In genomic region chr10:17954856-17955255, GRCh38 we compare ENCODE assay signal across 24 cellular contexts. TPM values are rescaled to one million over a fixed set of nuclear protein-coding genes. Genes with fewer than 3 reads are reported as not detected.
"Had no signal": no experiment of that assay in that cellular context is flagged by ENCODE, and none has a peak within 500 bp of the region (broad histone marks: within the 10 kb centered on the region; RNA-seq: fewer than 3 reads in every experiment).

No MANE protein-coding gene starts in this region.

- H3K36me3 Mint-ChIP-seq: naive thymus-derived CD4-positive, alpha-beta T cell had no signal

- H3K4me1 Mint-ChIP-seq: activated B cell treated with CpG ODN at 0.5 μM for 24 hours; activated CD4-positive, alpha-beta T cell treated with anti-CD3 and anti-CD28 coated beads, Interleukin-2, amount 10 ng/mL, durations not matched to agents 7 days and 5 days; naive thymus-derived CD4-positive, alpha-beta T cell had no signal

- H3K27me3 Mint-ChIP-seq: activated B cell treated with CpG ODN at 0.5 μM for 24 hours; activated CD4-positive, alpha-beta T cell treated with anti-CD3 and anti-CD28 coated beads, Interleukin-2, amount 10 ng/mL, durations not matched to agents 7 days and 5 days had no signal

- H3K9me3 Mint-ChIP-seq: activated CD4-positive, alpha-beta T cell treated with anti-CD3 and anti-CD28 coated beads, Interleukin-2, amount 10 ng/mL, durations not matched to agents 7 days and 5 days; activated T-cell treated with anti-CD3 and anti-CD28 coated beads, Interleukin-2, amount 50 U/mL, for 4 hours had no signal

- ATAC-seq: activated CD8-positive, alpha-beta T cell treated with anti-CD3 and anti-CD28 coated beads, Interleukin-2, amount 10 ng/mL, durations not matched to agents 7 days and 5 days; activated T-cell treated with anti-CD3 and anti-CD28 coated beads, Interleukin-2, amount 50 U/mL, for 4 hours; body of pancreas; effector memory CD8-positive, alpha-beta T cell; gastrocnemius medialis; mucosa of descending colon; naive thymus-derived CD4-positive, alpha-beta T cell; pancreas had no signal

- H3K4me3 ChIP-seq: body of pancreas, gastrocnemius medialis, mucosa of descending colon, pancreas, tibial artery had no signal

- DNase-seq: activated B cell treated with CpG ODN at 0.5 μM for 24 hours; activated CD4-positive, alpha-beta T cell treated with anti-CD3 and anti-CD28 coated beads, Interleukin-2, amount 10 ng/mL, durations not matched to agents 7 days and 5 days; activated CD8-positive, alpha-beta T cell treated with anti-CD3 and anti-CD28 coated beads, Interleukin-2, amount 10 ng/mL, durations not matched to agents 7 days and 5 days; activated naive CD4-positive, alpha-beta T cell treated with anti-CD3 and anti-CD28 coated beads for 36 hours; activated T-cell treated with anti-CD3 and anti-CD28 coated beads, Interleukin-2, amount 50 U/mL, for 4 hours; body of pancreas; dermis blood vessel endothelial cell; effector memory CD8-positive, alpha-beta T cell; gastrocnemius medialis; head of caudate nucleus; mesenchymal stem cell; mucosa of descending colon; naive thymus-derived CD4-positive, alpha-beta T cell; pancreas; stimulated activated CD4-positive, alpha-beta T cell treated with anti-CD3 and anti-CD28 coated beads, Interleukin-12 subunit alpha, Interleukin-12 subunit beta, amount 100 ng/mL, for 4 hours; stimulated activated CD4-positive, alpha-beta T cell treated with anti-CD3 and anti-CD28 coated beads, Interleukin-2, amount 100 ng/mL, for 24 hours; stimulated activated naive CD4-positive, alpha-beta T cell treated with Interleukin-2 at 50 U/mL for 16 hours; substantia nigra; tibial artery had no signal

- H3K4me3 Mint-ChIP-seq: activated B cell treated with CpG ODN at 0.5 μM for 24 hours; activated CD4-positive, alpha-beta T cell treated with anti-CD3 and anti-CD28 coated beads, Interleukin-2, amount 10 ng/mL, durations not matched to agents 7 days and 5 days; activated CD8-positive, alpha-beta T cell treated with anti-CD3 and anti-CD28 coated beads, Interleukin-2, amount 10 ng/mL, durations not matched to agents 7 days and 5 days; activated naive CD4-positive, alpha-beta T cell treated with anti-CD3 and anti-CD28 coated beads for 36 hours; activated T-cell treated with anti-CD3 and anti-CD28 coated beads, Interleukin-2, amount 50 U/mL, for 4 hours; effector memory CD8-positive, alpha-beta T cell; naive thymus-derived CD4-positive, alpha-beta T cell had no signal

- H3K27ac ChIP-seq: body of pancreas, gastrocnemius medialis, pancreas, tibial artery had no signal

- H3K27ac Mint-ChIP-seq: activated B cell treated with CpG ODN at 0.5 μM for 24 hours; activated CD4-positive, alpha-beta T cell treated with anti-CD3 and anti-CD28 coated beads, Interleukin-2, amount 10 ng/mL, durations not matched to agents 7 days and 5 days; activated CD8-positive, alpha-beta T cell treated with anti-CD3 and anti-CD28 coated beads, Interleukin-2, amount 10 ng/mL, durations not matched to agents 7 days and 5 days; activated naive CD4-positive, alpha-beta T cell treated with anti-CD3 and anti-CD28 coated beads for 36 hours; effector memory CD8-positive, alpha-beta T cell; naive thymus-derived CD4-positive, alpha-beta T cell had no signal

- H3K27me3 ChIP-seq: body of pancreas, gastrocnemius medialis, pancreas, tibial artery had no signal

- H3K36me3 ChIP-seq: gastrocnemius medialis, pancreas, tibial artery had no signal

- H3K4me1 ChIP-seq: body of pancreas, gastrocnemius medialis, pancreas had no signal

- H3K9me3 ChIP-seq: body of pancreas, gastrocnemius medialis, mucosa of descending colon, pancreas, tibial artery had no signal

RNA-seq across cellular contexts. Expression of gene SLC39A12, which starts 3.1 kb away (rescaled TPM):
- total RNA-seq: activated B cell treated with CpG ODN at 0.5 μM for 24 hours; activated CD4-positive, alpha-beta T cell treated with anti-CD3 and anti-CD28 coated beads, Interleukin-2, amount 10 ng/mL, durations not matched to agents 7 days and 5 days; activated CD8-positive, alpha-beta T cell treated with anti-CD3 and anti-CD28 coated beads, Interleukin-2, amount 10 ng/mL, durations not matched to agents 7 days and 5 days; activated naive CD4-positive, alpha-beta T cell treated with anti-CD3 and anti-CD28 coated beads for 36 hours; activated T-cell treated with anti-CD3 and anti-CD28 coated beads, Interleukin-2, amount 50 U/mL, for 4 hours; body of pancreas; cardiac septum; fibroblast of lung; gastrocnemius medialis; kidney epithelial cell; naive thymus-derived CD4-positive, alpha-beta T cell; pancreas; urinary bladder had no signal
- polyA plus RNA-seq: fibroblast of lung; liver; naive thymus-derived CD4-positive, alpha-beta T cell had no signal
